ENCODE assay signal across 24 cellular contexts in the genomic region with DNA sequence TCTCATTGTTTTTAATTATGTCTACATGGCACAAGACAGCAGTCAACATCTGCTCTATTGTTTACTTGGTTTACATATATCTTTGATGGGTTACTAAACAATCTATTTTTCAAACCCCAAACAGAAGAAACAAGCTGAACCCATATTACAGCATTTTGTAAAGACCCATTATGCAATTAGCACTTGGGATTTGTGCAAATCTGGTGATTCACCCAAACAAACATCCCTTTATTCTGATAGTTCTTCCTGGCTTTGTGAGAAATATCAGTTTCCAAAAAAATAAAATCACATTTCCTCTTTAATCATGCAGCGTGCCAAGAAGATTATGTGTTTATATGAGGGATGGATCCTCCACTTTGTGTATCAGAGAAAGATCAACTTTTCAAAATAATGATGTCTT. TPM values are rescaled to one million over a fixed set of nuclear protein-coding genes. Genes with fewer than 3 reads are reported as not detected.
"Had no signal": no experiment of that assay in that cellular context is flagged by ENCODE, and none has a peak within 500 bp of the region (broad histone marks: within the 10 kb centered on the region; RNA-seq: fewer than 3 reads in every experiment).

No MANE protein-coding gene starts in this region.

- DNase-seq: activated CD4-positive, alpha-beta T cell treated with anti-CD3 and anti-CD28 coated beads for 1 hour; activated CD8-positive, alpha-beta memory T cell treated with anti-CD3 and anti-CD28 coated beads for 24 hours; activated CD8-positive, alpha-beta memory T cell treated with anti-CD3 and anti-CD28 coated beads, Interleukin-2, amount 50 U/mL, for 48 hours; activated effector memory CD4-positive, alpha-beta T cell treated with Interleukin-2 at 50 U/mL for 16 hours; activated naive CD4-positive, alpha-beta T cell treated with anti-CD3 and anti-CD28 coated beads, Interleukin-2, amount 10 ng/mL, durations not matched to agents 7 days and 5 days; activated naive CD8-positive, alpha-beta T cell treated with anti-CD3 and anti-CD28 coated beads, Interleukin-2, amount 50 U/mL, for 24 hours; activated T-cell treated with anti-CD3 and anti-CD28 coated beads, Interleukin-2, amount 50 U/mL, for 48 hours; anterior cingulate cortex; central memory CD4-positive, alpha-beta T cell; colonic mucosa; endodermal cell; foreskin keratinocyte; hypothalamus; naive B cell; ovary; sigmoid colon; spleen; stimulated activated naive B cell treated with anti-CD40 and anti-IgM and Interleukin-4, amounts not matched to agents 10 μg/mL and 1 μg/mL and 100 μg/mL, for 72 hours; upper lobe of left lung; WERI-Rb-1 had no signal

RNA-seq across cellular contexts. Expression of a gene that starts 16.8 kb away (rescaled TPM):
- total RNA-seq: foreskin keratinocyte, left lobe of liver, mononuclear cell, pulmonary artery endothelial cell, spleen, thoracic aorta, upper lobe of left lung had no signal
